18 cellular contexts compared by ENCODE assay signal in genomic region chr4:145845118-145845517, GRCh38.
DNase-seq lines count a peak whose midpoint lies in the region; ATAC-seq and TF ChIP-seq lines count a peak whose summit lies in the region.
"Had no signal": no experiment of that assay in that cellular context is flagged by ENCODE, and none has a peak within 500 bp of the region (broad histone marks: within the 10 kb centered on the region; RNA-seq: fewer than 3 reads in every experiment).

No MANE protein-coding gene starts in this region.

- no peak for TF ChIP-seq RAD21 in IMR-90 (IDR thresholded peaks at IDR 0.05; ENCODE audit: low read length)

- no CpG with 5 or more reads among the region's 4 CpGs for WGBS in IMR-90 (ENCODE audit: extremely low coverage in 2 of 2, insufficient read length in 1 of 2), 2 experiments

- no peak for ATAC-seq in IMR-90 (ENCODE audit: low read depth)
- ATAC-seq: K562 had no signal

- H2AK9ac ChIP-seq in IMR-90 (replicated peaks; ENCODE audit: low read depth, low read length, poor library complexity): no peak overlapping the region

- no peak overlapping the region for H2AFZ ChIP-seq in IMR-90 (replicated peaks; ENCODE audit: low read length, poor library complexity)

- TF ChIP-seq POLR2A in IMR-90 (IDR thresholded peaks at IDR 0.05; ENCODE audit: low read depth, low read length): no peak

- peak overlapping the region; percentile 34 for H3K27ac Mint-ChIP-seq in T-helper 2 cell treated with Interferon-gamma antibody and Interleukin-4, amounts not matched to agents 5 μg/mL and 100 μg/mL, for 36 hours
- peak overlapping the region; percentile 37 for H3K27ac Mint-ChIP-seq in dendritic cell treated with granulocyte-macrophage colony-stimulating factor and Interleukin-4, amounts not matched to agents 40 ng/mL and 50 ng/mL, for 4 days

- H3K56ac ChIP-seq in IMR-90 (ENCODE audit: extremely low read depth, insufficient read depth, low read length): no peak overlapping the region

- peaks cover 9% of the 10 kb centered on the region for H3K9me1 ChIP-seq in IMR-90 (ENCODE audit: insufficient read depth, low read length)

- in situ Hi-C loops in IMR-90 (cut with MboI; ENCODE audit: low sequenced_read_pairs): no loop called here

- no peak overlapping the region for H3K9ac ChIP-seq in IMR-90 (ENCODE audit: low read depth, low read length)

- H4K8ac ChIP-seq in IMR-90 (ENCODE audit: low read depth in 2 of 2, low read length in 2 of 2): no peak overlapping the region

- BruUV-seq in IMR-90 (replicated peaks; lab: Mats Ljungman, UMichigan): no TSS peak

- no peak overlapping the region for H4K91ac ChIP-seq in IMR-90 (ENCODE audit: insufficient read depth, low read depth, low read length)

- no peak overlapping the region for H3K4me3 ChIP-seq in IMR-90 (ENCODE audit: insufficient read depth, low read depth, low read length)
- H3K4me3 ChIP-seq: K562, SK-N-MC had no signal

- H3K27me3 ChIP-seq in IMR-90 (ENCODE audit: control insufficient read depth, insufficient read depth, low read length): no peaks in the 10 kb centered on the region

- no peak overlapping the region for H3K18ac ChIP-seq in IMR-90 (ENCODE audit: low read depth, low read length)

- peaks cover 12% of the 10 kb centered on the region for H3K36me3 ChIP-seq in IMR-90 (ENCODE audit: control insufficient read depth, insufficient read depth, low read length)

- H3K4me2 ChIP-seq in IMR-90 (ENCODE audit: low read depth, low read length): no peak overlapping the region

- H3K9me3 Mint-ChIP-seq in T-helper 2 cell treated with Interferon-gamma antibody and Interleukin-4, amounts not matched to agents 5 μg/mL and 100 μg/mL, for 36 hours: no peaks in the 10 kb centered on the region
- H3K9me3 Mint-ChIP-seq in dendritic cell treated with granulocyte-macrophage colony-stimulating factor and Interleukin-4, amounts not matched to agents 40 ng/mL and 50 ng/mL, for 4 days: no peaks in the 10 kb centered on the region

- H2BK15ac ChIP-seq in IMR-90 (ENCODE audit: low read depth, low read length): no peak overlapping the region

- peaks cover 5 to 14% of the 10 kb centered on the region in 2 experiments; a peak in 1 of 4 replicates for H3K79me1 ChIP-seq in IMR-90 (ENCODE audit: low read depth in 1 of 2, low read length in 2 of 2)

- peaks cover 3% of the 10 kb centered on the region for H3K4me1 ChIP-seq in IMR-90 (ENCODE audit: control insufficient read depth, insufficient read depth, low read length)

- no peak for TF ChIP-seq CTCF in IMR-90 (conservative IDR thresholded peaks at IDR 0.05; ENCODE audit: low read depth, low read length)

- H3K9me3 ChIP-seq in IMR-90 (ENCODE audit: control insufficient read depth, insufficient read depth, low read length): no peaks in the 10 kb centered on the region

- H3K4ac ChIP-seq in IMR-90 (ENCODE audit: low read depth, low read length): peak overlapping the region; percentile 3; the same call in 1 of the 2 replicates

- H2AK5ac ChIP-seq in IMR-90 (ENCODE audit: low read depth, low read length): no peak overlapping the region

- peaks cover 49% of the 10 kb centered on the region for H3K36me3 Mint-ChIP-seq in T-helper 2 cell treated with Interferon-gamma antibody and Interleukin-4, amounts not matched to agents 5 μg/mL and 100 μg/mL, for 36 hours (ENCODE audit: low read depth)
- H3K36me3 Mint-ChIP-seq in dendritic cell treated with granulocyte-macrophage colony-stimulating factor and Interleukin-4, amounts not matched to agents 40 ng/mL and 50 ng/mL, for 4 days (ENCODE audit: low read depth): no peaks in the 10 kb centered on the region

- no peak overlapping the region for H3K14ac ChIP-seq in IMR-90 (replicated peaks; ENCODE audit: low read depth, low read length)

- H2BK5ac ChIP-seq in IMR-90 (ENCODE audit: low read depth, low read length, poor library complexity, severe bottlenecking): no peak overlapping the region

- peaks cover 31% of the 10 kb centered on the region for H3K4me1 Mint-ChIP-seq in T-helper 2 cell treated with Interferon-gamma antibody and Interleukin-4, amounts not matched to agents 5 μg/mL and 100 μg/mL, for 36 hours (ENCODE audit: low read depth)
- peaks cover 29% of the 10 kb centered on the region for H3K4me1 Mint-ChIP-seq in dendritic cell treated with granulocyte-macrophage colony-stimulating factor and Interleukin-4, amounts not matched to agents 40 ng/mL and 50 ng/mL, for 4 days (ENCODE audit: low read depth)

- H3K4me3 Mint-ChIP-seq in T-helper 2 cell treated with Interferon-gamma antibody and Interleukin-4, amounts not matched to agents 5 μg/mL and 100 μg/mL, for 36 hours: no peak overlapping the region
- no peak overlapping the region for H3K4me3 Mint-ChIP-seq in dendritic cell treated with granulocyte-macrophage colony-stimulating factor and Interleukin-4, amounts not matched to agents 40 ng/mL and 50 ng/mL, for 4 days

- H4K20me1 ChIP-seq in IMR-90 (ENCODE audit: insufficient read depth, low read length): no peaks in the 10 kb centered on the region

- H3K27me3 Mint-ChIP-seq in T-helper 2 cell treated with Interferon-gamma antibody and Interleukin-4, amounts not matched to agents 5 μg/mL and 100 μg/mL, for 36 hours (ENCODE audit: low read depth): no peaks in the 10 kb centered on the region
- no peaks in the 10 kb centered on the region for H3K27me3 Mint-ChIP-seq in dendritic cell treated with granulocyte-macrophage colony-stimulating factor and Interleukin-4, amounts not matched to agents 40 ng/mL and 50 ng/mL, for 4 days

- CTCF ChIA-PET in IMR-90 (lab: Yijun Ruan, JAX): interaction anchor here (1.0 kb wide), 1 partner anchor 12 kb away, joined by 3 read pairs; no protein-coding TSS in a partner anchor

- H2BK20ac ChIP-seq in IMR-90 (ENCODE audit: low read depth, low read length): no peak overlapping the region

- no peak overlapping the region for H2BK120ac ChIP-seq in IMR-90 (ENCODE audit: low read depth, low read length)

- no peak overlapping the region for H4K5ac ChIP-seq in IMR-90 (ENCODE audit: low read depth, low read length)

- intact Hi-C loops in IMR-90 (cut with micrococcal nuclease): no loop called here
- intact Hi-C loops in dendritic cell treated with granulocyte-macrophage colony-stimulating factor and Interleukin-4, amounts not matched to agents 40 ng/mL and 50 ng/mL, for 4 days (cut with micrococcal nuclease): no loop called here

- POLR2A ChIA-PET in IMR-90 (lab: Charles Lee; ENCODE audit: unreplicated experiment): no interaction called here

- DNase-seq in T-helper 2 cell treated with Interferon-gamma antibody and Interleukin-4, amounts not matched to agents 5 μg/mL and 100 μg/mL, for 36 hours (ENCODE audit: low spot score): no peak
- DNase-seq in T-helper 2 cell (no peak), IMR-90 (no peak), HuH-7.5 (ENCODE audit: low spot score) (no peak), NCI-H524 treated with DMSO at 0.1 percent for 48 hours (lab: John Stamatoyannopoulos, UW) (no peak), AG20443 (ENCODE audit: low spot score) (no peak)
- DNase-seq: Kasumi-1, NCI-H1092 treated with DMSO at 0.1 percent for 48 hours, NCI-H1436, NCI-H187 treated with DMSO at 0.1 percent for 48 hours, NCI-H524, NCI-H774, SIG-M5 had no signal

- dilution Hi-C loops in IMR-90 (cut with HindIII; ENCODE audit: low sequenced_read_pairs, unreplicated experiment): no loop called here

- H3K23ac ChIP-seq in IMR-90 (ENCODE audit: low read depth, low read length): no peak overlapping the region

- H3K27ac ChIP-seq in IMR-90 (ENCODE audit: insufficient read depth, low read length) (no peak overlapping the region), temporal lobe (ENCODE audit: low read depth, low read length) (peak overlapping the region; percentile 1)
- H3K27ac ChIP-seq: 22Rv1, SK-N-MC had no signal

TF ChIP-seq in IMR-90, 13 proteins besides CTCF, POLR2A, EP300 and RAD21:
- TF ChIP-seq USF2 (IDR thresholded peaks at IDR 0.05; ENCODE audit: low read depth, low read length) (no peak), BHLHE40 (IDR thresholded peaks at IDR 0.05; ENCODE audit: low read depth, low read length) (no peak), CEBPB (IDR thresholded peaks at IDR 0.05; ENCODE audit: low read depth, low read length) (no peak), CHD1 (IDR thresholded peaks at IDR 0.05; ENCODE audit: low read depth, low read length) (no peak), FOS (IDR thresholded peaks at IDR 0.05; ENCODE audit: low read depth, low read length) (no peak), MAFK (IDR thresholded peaks at IDR 0.05; ENCODE audit: low read depth, low read length) (no peak), SMC3 (IDR thresholded peaks at IDR 0.05; ENCODE audit: low read depth, low read length) (no peak), ELK1 (IDR thresholded peaks at IDR 0.05; ENCODE audit: borderline replicate concordance, low read depth, low read length) (no peak), MAZ (IDR thresholded peaks at IDR 0.05; ENCODE audit: borderline replicate concordance, low read depth, low read length) (no peak), RCOR1 (IDR thresholded peaks at IDR 0.05; ENCODE audit: insufficient replicate concordance, low read length) (no peak), RFX5 (IDR thresholded peaks at IDR 0.05; ENCODE audit: low read depth, low read length) (no peak), MXI1 (IDR thresholded peaks at IDR 0.05; ENCODE audit: borderline replicate concordance, low read depth, low read length) (no peak), NFE2L2 (IDR thresholded peaks at IDR 0.05; ENCODE audit: low read depth, low read length) (no peak)
